13 cellular contexts compared by ENCODE assay signal in the genomic region with DNA sequence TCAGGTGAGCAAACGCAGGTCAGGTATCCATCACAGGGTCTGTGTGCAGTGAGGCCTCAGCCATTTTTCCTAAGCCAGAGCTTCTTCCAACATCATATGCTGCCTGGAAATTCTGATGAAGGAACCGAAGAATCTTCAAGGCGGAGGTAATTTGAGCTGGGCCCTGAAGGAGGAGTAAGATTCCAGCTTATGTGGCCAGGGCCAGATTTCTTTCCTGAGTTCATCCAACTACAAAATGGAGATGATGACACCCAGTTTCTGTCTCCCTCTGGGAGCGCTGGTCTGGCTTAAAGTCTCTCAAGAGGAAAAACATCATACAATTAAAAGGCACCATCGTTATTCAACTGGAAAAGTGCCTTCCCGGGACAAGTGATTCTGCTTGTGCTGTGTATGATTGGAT. TPM values are rescaled to one million over a fixed set of nuclear protein-coding genes. Genes with fewer than 3 reads are reported as not detected.
DNase-seq lines count a peak whose midpoint lies in the region; ATAC-seq, FAIRE-seq and TF ChIP-seq lines count a peak whose summit lies in the region.
"Had no signal": no experiment of that assay in that cellular context is flagged by ENCODE, and none has a peak within 500 bp of the region (broad histone marks: within the 10 kb centered on the region; RNA-seq: fewer than 3 reads in every experiment).

No MANE protein-coding gene starts in this region.

- H3K9me3 Mint-ChIP-seq in astrocyte (ENCODE audit: unreplicated experiment) = no peaks in the 10 kb centered on the region
- H3K9me3 Mint-ChIP-seq: activated naive CD4-positive, alpha-beta T cell treated with anti-CD3 and anti-CD28 coated beads, Interleukin-2, amount 50 U/mL, for 72 hours; CD4-positive, alpha-beta T cell had no signal

- H3K9ac ChIP-seq in astrocyte (ENCODE audit: low read length) = no peak overlapping the region
- H3K9ac ChIP-seq: KMS-11 had no signal

- no peak overlapping the region for H2AFZ ChIP-seq in astrocyte (ENCODE audit: low read depth, low read length)

- WGBS in heart right ventricle, 2 donors = 60 to 63% methylated on average over 6 of the region's 6 CpGs
- WGBS in aorta, 2 donors = 54 to 56% methylated on average over 6 of the region's 6 CpGs

- H4K20me1 ChIP-seq in astrocyte (ENCODE audit: insufficient read depth, low read length) = no peaks in the 10 kb centered on the region

- TF ChIP-seq CTCF in heart right ventricle (IDR thresholded peaks at IDR 0.05) (peak in 5 of 9 donors; percentile 16 to 37 (median 32)), astrocyte (IDR thresholded peaks at IDR 0.05; ENCODE audit: insufficient read depth, low read depth, low read length) (peak; percentile 38)

- DNase-seq in heart right ventricle (no peak), Right ventricle myocardium superior (no peak), astrocyte (ENCODE audit: low read depth) (peak; percentile 40), kidney tubule cell (ENCODE audit: low spot score) (peak; percentile 26), aorta (no peak)
- no peak for DNase-seq in stimulated activated CD4-positive, alpha-beta T cell treated with anti-CD3 and anti-CD28 coated beads, Interleukin-4, amount 100 ng/mL, for 24 hours
- DNase-seq: CD4-positive, alpha-beta T cell; T-helper 1 cell had no signal

- H3K9me3 ChIP-seq in heart right ventricle = no peaks in the 10 kb centered on the region
- H3K9me3 ChIP-seq in astrocyte (ENCODE audit: insufficient read depth, low read depth, low read length) = no peaks in the 10 kb centered on the region
- H3K9me3 ChIP-seq in aorta (ENCODE audit: control insufficient read depth, low read length) = no peaks in the 10 kb centered on the region

- intact Hi-C loops in heart right ventricle (cut with DNase I) = no loop called here
- intact Hi-C loops in Right ventricle myocardium superior (cut with DNase I) = no loop called here
- intact Hi-C loops in aorta (cut with DNase I) = no loop called here

- H3K36me3 ChIP-seq in heart right ventricle = no peaks in the 10 kb centered on the region
- H3K36me3 ChIP-seq in astrocyte (ENCODE audit: insufficient read depth, low read length) = no peaks in the 10 kb centered on the region
- no peaks in the 10 kb centered on the region for H3K36me3 ChIP-seq in aorta (ENCODE audit: control insufficient read depth in 1 of 2, insufficient read depth in 2 of 2, low read length in 1 of 2)

- H3K27ac ChIP-seq in heart right ventricle (no peak overlapping the region), astrocyte (ENCODE audit: low read depth, low read length) (no peak overlapping the region), aorta (ENCODE audit: low read depth in 1 of 2, low read length in 2 of 2) (no peak overlapping the region)
- H3K27ac ChIP-seq: KMS-11 had no signal

- FAIRE-seq in astrocyte (lab: Jason Lieb, UNC) = peak; percentile 58

- ATAC-seq in heart right ventricle (peak in 1 of 8 donors; percentile 27), Right ventricle myocardium superior (ENCODE audit: poor library complexity) (no peak), aorta (ENCODE audit: low FRiP score) (peak; percentile 62), GM19452 (IDR thresholded peaks at IDR 0.05; ENCODE audit: unreplicated experiment) (no peak), GM21786 (IDR thresholded peaks at IDR 0.05; ENCODE audit: unreplicated experiment) (no peak)
- ATAC-seq: activated naive CD4-positive, alpha-beta T cell treated with anti-CD3 and anti-CD28 coated beads, Interleukin-2, amount 50 U/mL, for 72 hours had no signal

- no peaks in the 10 kb centered on the region for H3K36me3 Mint-ChIP-seq in astrocyte (ENCODE audit: low read depth, unreplicated experiment)
- H3K36me3 Mint-ChIP-seq: activated naive CD4-positive, alpha-beta T cell treated with anti-CD3 and anti-CD28 coated beads, Interleukin-2, amount 50 U/mL, for 72 hours had no signal

- no peak overlapping the region for H3K27ac Mint-ChIP-seq in astrocyte (ENCODE audit: unreplicated experiment)
- H3K27ac Mint-ChIP-seq: activated naive CD4-positive, alpha-beta T cell treated with anti-CD3 and anti-CD28 coated beads, Interleukin-2, amount 50 U/mL, for 72 hours; CD4-positive, alpha-beta T cell had no signal

- no peaks in the 10 kb centered on the region for H3K4me1 Mint-ChIP-seq in astrocyte (ENCODE audit: low read depth, unreplicated experiment)

- no peak overlapping the region for H3K4me3 Mint-ChIP-seq in astrocyte (ENCODE audit: unreplicated experiment)
- H3K4me3 Mint-ChIP-seq: CD4-positive, alpha-beta T cell had no signal

- H3K4me3 ChIP-seq in heart right ventricle = no peak overlapping the region
- no peak overlapping the region for H3K4me3 ChIP-seq in astrocyte (ENCODE audit: insufficient read depth, low read depth, low read length)
- H3K4me3 ChIP-seq in aorta (ENCODE audit: low read length in 2 of 2) = no peak overlapping the region

- H3K79me2 ChIP-seq in astrocyte (ENCODE audit: insufficient read depth, low read length) = no peaks in the 10 kb centered on the region

- peaks cover 11% of the 10 kb centered on the region for H3K27me3 Mint-ChIP-seq in astrocyte (ENCODE audit: low read depth, unreplicated experiment)

- no peak overlapping the region for H3K4me2 ChIP-seq in astrocyte (ENCODE audit: low read length)
- H3K4me2 ChIP-seq: KMS-11 had no signal

- H3K4me1 ChIP-seq in heart right ventricle = peaks cover 0 to 2% (median 0%) of the 10 kb centered on the region in 9 donors
- H3K4me1 ChIP-seq in astrocyte (ENCODE audit: insufficient read depth, low read length) = no peaks in the 10 kb centered on the region
- H3K4me1 ChIP-seq in aorta (ENCODE audit: control insufficient read depth in 1 of 2, insufficient read depth in 2 of 2, low read length in 2 of 2) = no peaks in the 10 kb centered on the region

- H3K27me3 ChIP-seq in heart right ventricle (peaks cover 0 to 18% (median 0%) of the 10 kb centered on the region in 7 donors), astrocyte (ENCODE audit: insufficient read depth, low read length) (no peaks in the 10 kb centered on the region), aorta (ENCODE audit: control insufficient read depth in 1 of 2, insufficient read depth in 2 of 2, low read length in 1 of 2) (no peaks in the 10 kb centered on the region)

RNA-seq across cellular contexts. Expression of a gene that starts 6.9 kb away (rescaled TPM):
- 10 to 100 TPM; 17.8 to 24.9 (median 20.4) TPM for total RNA-seq in heart right ventricle
- polyA plus RNA-seq in heart right ventricle = 10 to 100 TPM; 18.4 to 52.3 TPM
- total RNA-seq in Right ventricle myocardium superior = 18.6 TPM
- total RNA-seq in astrocyte = 39.4 and 41.2 TPM in 2 replicates
- total RNA-seq in aorta = 10 to 100 TPM; 47.1 to 59.3 TPM
- polyA plus RNA-seq in aorta = 10 to 100 TPM; 61.1 to 86.8 TPM

RNA-seq across cellular contexts. Expression of a gene that starts 20.9 kb away (rescaled TPM):
- total RNA-seq in heart right ventricle (1 to 10 TPM in 1 of 10 donors, under 1 TPM in 1, not detected in 8; 0.85 to 2.5 TPM), Right ventricle myocardium superior (0.97 TPM), astrocyte (not detected in 2 replicates), aorta (not detected)
- polyA plus RNA-seq in heart right ventricle (1 to 10 TPM in 1 of 2 donors, not detected in 1; 1.8 TPM), aorta (not detected)
- total RNA-seq: activated naive CD4-positive, alpha-beta T cell treated with anti-CD3 and anti-CD28 coated beads, Interleukin-2, amount 50 U/mL, for 72 hours; CD4-positive, alpha-beta T cell; lower leg skin had no signal

Comparison
In these comparisons a context has a peak if more than half of its experiments do, and no peak if none do; other contexts are left out.
1. DNase-seq: peak in astrocyte (single experiment) and kidney tubule cell (single experiment); none in heart right ventricle (0 of 2), Right ventricle myocardium superior (single experiment), aorta (0 of 2) and stimulated activated CD4-positive, alpha-beta T cell treated with anti-CD3 and anti-CD28 coated beads, Interleukin-4, amount 100 ng/mL, for 24 hours (single experiment).